In the genomic region with DNA sequence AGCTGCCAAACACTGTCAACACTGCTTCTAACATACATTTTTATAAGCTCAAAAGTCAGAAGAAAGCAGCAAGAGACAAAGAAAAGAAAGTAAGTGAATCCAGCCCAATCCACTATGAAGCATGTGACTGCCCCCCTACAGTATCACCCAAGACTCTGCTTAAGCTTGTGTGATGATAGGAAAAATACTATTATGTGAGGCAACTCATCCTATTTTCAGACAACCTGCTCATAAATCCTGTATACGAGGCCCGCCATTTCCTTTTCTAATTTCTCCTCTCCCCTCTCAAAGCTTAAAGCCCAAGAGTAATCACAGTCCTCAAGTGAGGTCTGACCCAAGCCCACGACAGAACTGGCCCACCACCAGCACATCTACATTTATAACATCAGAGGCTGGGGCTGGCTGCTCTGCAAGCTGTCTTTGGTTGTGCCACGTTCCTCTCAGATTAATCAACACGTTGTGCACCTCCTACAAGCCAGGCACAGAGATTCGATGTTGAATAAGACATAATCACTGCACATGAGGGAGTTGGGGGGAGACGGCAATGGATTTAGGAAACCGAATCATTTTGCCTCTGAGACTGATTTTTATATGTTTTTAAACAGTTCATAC, we compare ENCODE assay signal across 1 cellular context.
TF ChIP-seq lines count a peak whose summit lies in the region.

No MANE protein-coding gene starts in this region.

TF ChIP-seq in IMR-90, 13 proteins besides CTCF, POLR2A, EP300 and RAD21:
- TF ChIP-seq NFE2L2 (IDR thresholded peaks at IDR 0.05; ENCODE audit: low read depth, low read length) = no peak
- TF ChIP-seq CEBPB (IDR thresholded peaks at IDR 0.05; ENCODE audit: low read depth, low read length) = no peak
- TF ChIP-seq MXI1 (IDR thresholded peaks at IDR 0.05; ENCODE audit: borderline replicate concordance, low read depth, low read length) = no peak
- TF ChIP-seq RFX5 (IDR thresholded peaks at IDR 0.05; ENCODE audit: low read depth, low read length) = no peak
- no peak for TF ChIP-seq BHLHE40 (IDR thresholded peaks at IDR 0.05; ENCODE audit: low read depth, low read length)
- TF ChIP-seq ELK1 (IDR thresholded peaks at IDR 0.05; ENCODE audit: borderline replicate concordance, low read depth, low read length) = no peak
- TF ChIP-seq FOS (IDR thresholded peaks at IDR 0.05; ENCODE audit: low read depth, low read length) = no peak
